In genomic region chrX:38817004-38817703, GRCh38 we compare ENCODE assay signal across 1 cellular context.
TF ChIP-seq lines count a peak whose summit lies in the region.

No MANE protein-coding gene starts in this region.

TF ChIP-seq in K562, 482 proteins besides CTCF, POLR2A, EP300 and RAD21 (continued from another document and continues in another):
- TF ChIP-seq RNF219 (CRISPR knock-in tag; IDR thresholded peaks at IDR 0.05) (no peak), ZNF232 (CRISPR knock-in tag; IDR thresholded peaks at IDR 0.05) (no peak), ASH1L (IDR thresholded peaks at IDR 0.05; ENCODE audit: borderline replicate concordance, low read depth, partially characterized antibody) (no peak), SP2 (IDR thresholded peaks at IDR 0.05; ENCODE audit: extremely low read depth, low read depth, low read length, poor library complexity, severe bottlenecking) (no peak), ZNF79 (CRISPR knock-in tag; IDR thresholded peaks at IDR 0.05; ENCODE audit: low read depth) (no peak), ZBED1 (IDR thresholded peaks at IDR 0.05) (no peak), ZNF507 (tag; conservative IDR thresholded peaks at IDR 0.05) (no peak), NCOA2 (IDR thresholded peaks at IDR 0.05; ENCODE audit: partially characterized antibody in 2 of 2) (no peak), KLF1 (tag; IDR thresholded peaks at IDR 0.05) (no peak), KAT7 (CRISPR knock-in tag; IDR thresholded peaks at IDR 0.05; ENCODE audit: borderline replicate concordance) (no peak), PPARD (CRISPR knock-in tag; IDR thresholded peaks at IDR 0.05) (no peak), VEZF1 (CRISPR knock-in tag; IDR thresholded peaks at IDR 0.05) (peak; percentile 75), ZBTB12 (CRISPR knock-in tag; IDR thresholded peaks at IDR 0.05) (no peak), ATF3 (IDR thresholded peaks at IDR 0.05) (no peak), ATF3 (CRISPR knock-in tag; conservative IDR thresholded peaks at IDR 0.05) (no peak), SREBF2 (CRISPR knock-in tag; IDR thresholded peaks at IDR 0.05) (no peak), CBX2 (IDR thresholded peaks at IDR 0.05; ENCODE audit: insufficient read depth, low read length, poor library complexity, severe bottlenecking) (no peak), MED1 (CRISPR knock-in tag; IDR thresholded peaks at IDR 0.05; ENCODE audit: borderline replicate concordance) (no peak), POLR2H (tag; IDR thresholded peaks at IDR 0.05; ENCODE audit: low read depth) (no peak), BACH1 (tag; IDR thresholded peaks at IDR 0.05) (no peak), ZNF121 (CRISPR knock-in tag; conservative IDR thresholded peaks at IDR 0.05) (no peak), ZNF12 (CRISPR knock-in tag; IDR thresholded peaks at IDR 0.05) (no peak), IRF9 (tag; IDR thresholded peaks at IDR 0.05) (no peak), JUN (IDR thresholded peaks at IDR 0.05; ENCODE audit: borderline replicate concordance, low read depth, low read length) (no peak), JUN (CRISPR knock-in tag; IDR thresholded peaks at IDR 0.05; ENCODE audit: borderline replicate concordance) (no peak), TCFL5 (CRISPR knock-in tag; conservative IDR thresholded peaks at IDR 0.05) (no peak), MTA2 (IDR thresholded peaks at IDR 0.05; ENCODE audit: low read depth) (no peak), ZNF830 (CRISPR knock-in tag; IDR thresholded peaks at IDR 0.05) (no peak), SPI1 (IDR thresholded peaks at IDR 0.05; ENCODE audit: borderline replicate concordance, low read depth, low read length) (peak; percentile 93), PHF8 (IDR thresholded peaks at IDR 0.05; ENCODE audit: borderline replicate concordance, low read length) (no peak), TGIF2 (CRISPR knock-in tag; IDR thresholded peaks at IDR 0.05) (no peak), POLR2AphosphoS2 (IDR thresholded peaks at IDR 0.05; ENCODE audit: low read length) (no peak), MLX (CRISPR knock-in tag; conservative IDR thresholded peaks at IDR 0.05) (no peak), ZNF589 (CRISPR knock-in tag; IDR thresholded peaks at IDR 0.05; ENCODE audit: low read depth) (peak; percentile 27; the same call in 1 of the 2 replicates), TCF7 (IDR thresholded peaks at IDR 0.05; ENCODE audit: borderline replicate concordance) (no peak), RB1 (IDR thresholded peaks at IDR 0.05; ENCODE audit: low read depth) (no peak), ZNF57 (CRISPR knock-in tag; IDR thresholded peaks at IDR 0.05) (no peak), CEBPZ (IDR thresholded peaks at IDR 0.05; ENCODE audit: borderline replicate concordance, low read depth, low read length) (no peak), XRCC3 (IDR thresholded peaks at IDR 0.05) (no peak), EHMT2 (IDR thresholded peaks at IDR 0.05) (no peak), MAX (CRISPR knock-in tag; IDR thresholded peaks at IDR 0.05) (peak; percentile 73), ZNF277 (CRISPR knock-in tag; IDR thresholded peaks at IDR 0.05; ENCODE audit: borderline replicate concordance) (no peak), HBP1 (CRISPR knock-in tag; IDR thresholded peaks at IDR 0.05) (no peak), BRD4 (IDR thresholded peaks at IDR 0.05) (no peak), TRIM25 (IDR thresholded peaks at IDR 0.05; ENCODE audit: borderline replicate concordance) (no peak), TAF15 (IDR thresholded peaks at IDR 0.05; ENCODE audit: low read depth, low read length) (no peak), SMARCA4 (IDR thresholded peaks at IDR 0.05) (peak; percentile 23; the same call in 1 of the 2 replicates)
